Comparison of ENCODE assay signal across 38 cellular contexts in the genomic region with DNA sequence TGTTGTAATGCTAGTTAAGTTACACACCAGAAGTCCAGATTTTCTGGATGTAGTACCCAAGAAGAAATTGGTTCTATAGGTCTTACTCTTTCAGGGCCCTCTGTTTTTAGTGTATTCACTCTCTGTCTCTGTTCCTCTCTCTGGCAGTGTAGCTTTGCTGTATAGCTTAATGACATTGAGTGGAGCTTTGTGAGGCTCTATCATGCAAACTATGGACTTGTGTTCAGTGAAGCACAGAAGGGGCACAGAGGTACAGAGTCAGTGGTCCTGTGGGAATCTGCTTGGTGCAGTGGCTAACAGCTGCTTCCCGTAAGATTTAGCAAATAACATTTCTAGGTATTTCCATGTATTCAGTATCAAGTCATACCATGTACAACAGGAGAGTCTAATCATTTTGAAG. TPM values are rescaled to one million over a fixed set of nuclear protein-coding genes. Genes with fewer than 3 reads are reported as not detected.
"Had no signal": no experiment of that assay in that cellular context is flagged by ENCODE, and none has a peak within 500 bp of the region (broad histone marks: within the 10 kb centered on the region; RNA-seq: fewer than 3 reads in every experiment).

No MANE protein-coding gene starts in this region.

- FAIRE-seq: astrocyte, colon, TTC549 had no signal

- H3K36me3 ChIP-seq: breast epithelium had no signal

- H3K27ac ChIP-seq: adrenal gland, body of pancreas, brain microvascular endothelial cell, breast epithelium, VCaP had no signal

- DNase-seq: activated B cell treated with CpG ODN at 0.5 μM for 24 hours; activated CD4-positive, alpha-beta memory T cell treated with anti-CD3 and anti-CD28 coated beads for 36 hours; activated CD4-positive, alpha-beta T cell treated with anti-CD3 and anti-CD28 coated beads for 4 hours; activated CD4-positive, alpha-beta T cell treated with anti-CD3 and anti-CD28 coated beads, Interleukin-2, amount 10 ng/mL, durations not matched to agents 24 days and 14 days; activated CD4-positive, alpha-beta T cell treated with anti-CD3 and anti-CD28 coated beads, Interleukin-2, amount 50 U/mL, for 1 hour; activated CD4-positive, alpha-beta T cell treated with anti-CD3 and anti-CD28 coated beads, Interleukin-2, amount 50 U/mL, for 4 hours; activated CD4-positive, CD25-positive, alpha-beta regulatory T cell treated with anti-CD3 and anti-CD28 coated beads, Interleukin-2, amount 50 U/mL, for 72 hours; activated CD8-positive, alpha-beta memory T cell treated with anti-CD3 and anti-CD28 coated beads, Interleukin-2, amount 50 U/mL, for 4 hours; activated CD8-positive, alpha-beta T cell treated with anti-CD3 and anti-CD28 coated beads for 36 hours; activated effector memory CD4-positive, alpha-beta T cell treated with anti-CD3 and anti-CD28 coated beads, Interleukin-2, amount 50 U/mL, for 16 hours; activated gamma-delta T cell treated with Interleukin-2 at 50 U/mL for 16 hours; activated naive CD4-positive, alpha-beta T cell; activated naive CD4-positive, alpha-beta T cell treated with anti-CD3 and anti-CD28 coated beads for 36 hours; activated naive CD4-positive, alpha-beta T cell treated with anti-CD3 and anti-CD28 coated beads, Interleukin-2, amount 50 U/mL, for 16 hours; activated naive CD8-positive, alpha-beta T cell treated with anti-CD3 and anti-CD28 coated beads for 36 hours; activated T-cell treated with anti-CD3 and anti-CD28 coated beads for 4 hours; activated T-cell treated with anti-CD3 and anti-CD28 coated beads, Interleukin-2, amount 50 U/mL, for 1 hour; activated T-cell treated with anti-CD3 and anti-CD28 coated beads, Interleukin-2, amount 50 U/mL, for 4 hours; activated T-cell treated with anti-CD3 and anti-CD28 coated beads, Interleukin-2, amount 50 U/mL, for 72 hours; adrenal gland; amniotic stem cell; aorta; body of pancreas; brain microvascular endothelial cell; central memory CD4-positive, alpha-beta T cell; T-helper 2 cell; T-helper 9 cell had no signal

- H3K4me3 ChIP-seq: adrenal gland, body of pancreas, breast epithelium had no signal

- H3K4me1 ChIP-seq: body of pancreas had no signal

- H3K27me3 ChIP-seq: adrenal gland, body of pancreas, brain microvascular endothelial cell, breast epithelium had no signal

- ATAC-seq: activated CD8-positive, alpha-beta T cell treated with anti-CD3 and anti-CD28 coated beads for 36 hours; activated naive CD4-positive, alpha-beta T cell treated with anti-CD3 and anti-CD28 coated beads, Interleukin-2, amount 50 U/mL, for 72 hours; activated T-cell treated with anti-CD3 and anti-CD28 coated beads, Interleukin-2, amount 50 U/mL, for 4 hours; activated T-cell treated with anti-CD3 and anti-CD28 coated beads, Interleukin-2, amount 50 U/mL, for 72 hours; activated T-helper 17 cell treated with anti-CD3 and anti-CD28 coated beads, Interleukin-2, amount 50 U/mL, for 72 hours; body of pancreas had no signal

- H3K9me3 ChIP-seq: adrenal gland, body of pancreas, breast epithelium had no signal

RNA-seq across cellular contexts. Expression of a gene that starts 26.1 kb away (rescaled TPM):
- total RNA-seq: activated B cell treated with CpG ODN at 0.5 μM for 24 hours; activated CD4-positive, alpha-beta memory T cell treated with anti-CD3 and anti-CD28 coated beads for 36 hours; activated CD4-positive, alpha-beta T cell treated with anti-CD3 and anti-CD28 coated beads, Interleukin-2, amount 10 ng/mL, durations not matched to agents 24 days and 14 days; activated CD8-positive, alpha-beta memory T cell treated with anti-CD3 and anti-CD28 coated beads for 36 hours; activated CD8-positive, alpha-beta T cell treated with anti-CD3 and anti-CD28 coated beads for 36 hours; activated naive CD4-positive, alpha-beta T cell treated with anti-CD3 and anti-CD28 coated beads for 36 hours; activated naive CD4-positive, alpha-beta T cell treated with anti-CD3 and anti-CD28 coated beads, Interleukin-2, amount 50 U/mL, for 72 hours; activated naive CD8-positive, alpha-beta T cell treated with anti-CD3 and anti-CD28 coated beads for 36 hours; activated T-cell treated with anti-CD3 and anti-CD28 coated beads, Interleukin-2, amount 50 U/mL, for 4 hours; activated T-cell treated with anti-CD3 and anti-CD28 coated beads, Interleukin-2, amount 50 U/mL, for 72 hours; activated T-helper 1 cell treated with anti-CD3 and anti-CD28 coated beads, Interleukin-12 subunit alpha, Interleukin-12 subunit beta, Interleukin-2, Interleukin-4 antibody, amounts not matched to agents 30 ng/mL and 10 ng/mL and 1 ng/mL, durations not matched to agents 14 hours and 24 hours and 36 hours; activated T-helper 17 cell treated with anti-CD3 and anti-CD28 coated beads, Interleukin-2, amount 50 U/mL, for 72 hours; aorta; astrocyte; body of pancreas; breast epithelium; cardiac septum; cerebellum had no signal
- polyA plus RNA-seq: adrenal gland, aorta had no signal
